8 cellular contexts compared by ENCODE assay signal in genomic region chr11:64152841-64153691, GRCh38. TPM values are rescaled to one million over a fixed set of nuclear protein-coding genes. Genes with fewer than 3 reads are reported as not detected.
DNase-seq lines count a peak whose midpoint lies in the region; ATAC-seq, FAIRE-seq and TF ChIP-seq lines count a peak whose summit lies in the region.

No MANE protein-coding gene starts in this region.

- H3K4me2 ChIP-seq in astrocyte (ENCODE audit: low read length) = peak overlapping the region; percentile 51

- H3K27ac Mint-ChIP-seq in T-helper 2 cell treated with Interferon-gamma antibody and Interleukin-4, amounts not matched to agents 5 μg/mL and 100 μg/mL, for 36 hours = no peak overlapping the region
- H3K27ac Mint-ChIP-seq in astrocyte (ENCODE audit: unreplicated experiment) = no peak overlapping the region

- no peaks in the 10 kb centered on the region for H3K9me3 Mint-ChIP-seq in T-helper 2 cell treated with Interferon-gamma antibody and Interleukin-4, amounts not matched to agents 5 μg/mL and 100 μg/mL, for 36 hours
- peaks cover 1% of the 10 kb centered on the region for H3K9me3 Mint-ChIP-seq in astrocyte (ENCODE audit: unreplicated experiment)

- no peak overlapping the region for H3K4me3 Mint-ChIP-seq in T-helper 2 cell treated with Interferon-gamma antibody and Interleukin-4, amounts not matched to agents 5 μg/mL and 100 μg/mL, for 36 hours
- H3K4me3 Mint-ChIP-seq in astrocyte (ENCODE audit: unreplicated experiment) = no peak overlapping the region

- no peaks in the 10 kb centered on the region for H3K36me3 ChIP-seq in astrocyte (ENCODE audit: insufficient read depth, low read length)

- ATAC-seq in HG03521 (IDR thresholded peaks at IDR 0.05; ENCODE audit: unreplicated experiment) = no peak

- H3K4me3 ChIP-seq in astrocyte (ENCODE audit: insufficient read depth, low read depth, low read length) = no peak overlapping the region

- no peaks in the 10 kb centered on the region for H3K9me3 ChIP-seq in astrocyte (ENCODE audit: insufficient read depth, low read depth, low read length)

- H3K4me1 Mint-ChIP-seq in T-helper 2 cell treated with Interferon-gamma antibody and Interleukin-4, amounts not matched to agents 5 μg/mL and 100 μg/mL, for 36 hours (ENCODE audit: low read depth) = peaks cover 2% of the 10 kb centered on the region
- H3K4me1 Mint-ChIP-seq in astrocyte (ENCODE audit: low read depth, unreplicated experiment) = no peaks in the 10 kb centered on the region

- H3K27ac ChIP-seq in astrocyte (ENCODE audit: low read depth, low read length) = no peak overlapping the region

- DNase-seq in AG08396 (ENCODE audit: low spot score) (peak; percentile 95), GM18507 (ENCODE audit: extremely low spot score, insufficient read length, low read depth) (peak; percentile 85), astrocyte (ENCODE audit: low read depth) (no peak), iPS-NIHi11 (ENCODE audit: low spot score) (peak; percentile 98)
- DNase-seq in T-helper 2 cell treated with Interferon-gamma antibody and Interleukin-4, amounts not matched to agents 5 μg/mL and 100 μg/mL, for 36 hours (ENCODE audit: low spot score) = peak; percentile 68
- DNase-seq in stimulated activated CD4-positive, alpha-beta T cell treated with anti-CD3 and anti-CD28 coated beads, Interleukin-15, amount 100 ng/mL, for 1 hour (ENCODE audit: low read depth in 1 of 2, low spot score in 1 of 2) = peak; percentile 50 to 64

- peak overlapping the region; percentile 72 for H2AFZ ChIP-seq in astrocyte (ENCODE audit: low read depth, low read length)

- H3K9ac ChIP-seq in astrocyte (ENCODE audit: low read length) = no peak overlapping the region

- no peaks in the 10 kb centered on the region for H3K4me1 ChIP-seq in astrocyte (ENCODE audit: insufficient read depth, low read length)

- FAIRE-seq in GM18507 (lab: Jason Lieb, UNC) (peak; percentile 86), astrocyte (lab: Jason Lieb, UNC) (no peak)

- H3K27me3 Mint-ChIP-seq in T-helper 2 cell treated with Interferon-gamma antibody and Interleukin-4, amounts not matched to agents 5 μg/mL and 100 μg/mL, for 36 hours (ENCODE audit: low read depth) = no peaks in the 10 kb centered on the region
- H3K27me3 Mint-ChIP-seq in astrocyte (ENCODE audit: low read depth, unreplicated experiment) = peaks cover 46% of the 10 kb centered on the region

- peaks cover 23% of the 10 kb centered on the region for H4K20me1 ChIP-seq in astrocyte (ENCODE audit: insufficient read depth, low read length)

- no peaks in the 10 kb centered on the region for H3K79me2 ChIP-seq in astrocyte (ENCODE audit: insufficient read depth, low read length)

- H3K36me3 Mint-ChIP-seq in T-helper 2 cell treated with Interferon-gamma antibody and Interleukin-4, amounts not matched to agents 5 μg/mL and 100 μg/mL, for 36 hours (ENCODE audit: low read depth) = no peaks in the 10 kb centered on the region
- no peaks in the 10 kb centered on the region for H3K36me3 Mint-ChIP-seq in astrocyte (ENCODE audit: low read depth, unreplicated experiment)

- peaks cover 7% of the 10 kb centered on the region for H3K27me3 ChIP-seq in astrocyte (ENCODE audit: insufficient read depth, low read length)

- TF ChIP-seq CTCF in LNCAP (IDR thresholded peaks at IDR 0.05) = peak; percentile 100
- peak; percentile 81 for TF ChIP-seq CTCF in astrocyte (IDR thresholded peaks at IDR 0.05; ENCODE audit: insufficient read depth, low read depth, low read length)

RNA-seq across cellular contexts. Expression of gene MACROD1, which starts 12.8 kb away (rescaled TPM):
- total RNA-seq in astrocyte = 3.4 and 5.1 TPM in 2 replicates

RNA-seq across cellular contexts. Expression of gene STIP1, which starts 32.9 kb away (rescaled TPM):
- total RNA-seq in astrocyte = 179 and 200 TPM in 2 replicates

RNA-seq across cellular contexts. Expression of gene FERMT3, which starts 53.5 kb away (rescaled TPM):
- 1.3 and 1.6 TPM in 2 replicates for total RNA-seq in astrocyte
